Comparison of ENCODE assay signal across 8 cellular contexts in genomic region chr14:20343855-20344205, GRCh38. TPM values are rescaled to one million over a fixed set of nuclear protein-coding genes. Genes with fewer than 3 reads are reported as not detected.
DNase-seq lines count a peak whose midpoint lies in the region; ATAC-seq and TF ChIP-seq lines count a peak whose summit lies in the region.

No MANE protein-coding gene starts in this region.

- peak overlapping the region; percentile 84 to 87 for H3K4me3 Mint-ChIP-seq in activated T-cell treated with anti-CD3 and anti-CD28 coated beads, Interleukin-2, amount 50 U/mL, for 72 hours
- peak overlapping the region; percentile 97 for H3K4me3 Mint-ChIP-seq in T-helper 17 cell

- no peaks in the 10 kb centered on the region for H3K27me3 Mint-ChIP-seq in activated T-cell treated with anti-CD3 and anti-CD28 coated beads, Interleukin-2, amount 50 U/mL, for 72 hours (ENCODE audit: low read depth)
- H3K27me3 Mint-ChIP-seq in T-helper 17 cell = no peaks in the 10 kb centered on the region

- H3K9me3 ChIP-seq in T-helper 17 cell (ENCODE audit: control insufficient read depth, low read length, poor library complexity, severe bottlenecking) = no peaks in the 10 kb centered on the region

- peaks cover 21% of the 10 kb centered on the region for H3K4me1 Mint-ChIP-seq in activated T-cell treated with anti-CD3 and anti-CD28 coated beads, Interleukin-2, amount 50 U/mL, for 72 hours (ENCODE audit: low read depth)
- H3K4me1 Mint-ChIP-seq in T-helper 17 cell = peaks cover 18% of the 10 kb centered on the region

- DNase-seq in activated T-cell treated with anti-CD3 and anti-CD28 coated beads, Interleukin-2, amount 50 U/mL, for 72 hours = no peak
- DNase-seq in activated T-cell treated with anti-CD3 and anti-CD28 coated beads for 4 hours = no peak
- DNase-seq in T-helper 17 cell = no peak
- peak; percentile 40 for DNase-seq in fibroblast of pulmonary artery (ENCODE audit: low read depth)
- DNase-seq in renal cortical epithelial cell (ENCODE audit: low read depth) = peak; percentile 34
- DNase-seq in COLO829 (ENCODE audit: low spot score) = no peak
- DNase-seq in NCI-H128 (lab: John Stamatoyannopoulos, UW; ENCODE audit: unreplicated experiment) = no peak

- no peak for ATAC-seq in activated T-cell treated with anti-CD3 and anti-CD28 coated beads, Interleukin-2, amount 50 U/mL, for 72 hours (replicated peaks in 1 of 2)
- no peak for ATAC-seq in T-helper 17 cell
- no peak for ATAC-seq in activated CD4-positive, CD25-positive, alpha-beta regulatory T cell treated with anti-CD3 and anti-CD28 coated beads, Interleukin-2, amount 50 U/mL, for 24 hours

- no peak for TF ChIP-seq CTCF in fibroblast of pulmonary artery (IDR thresholded peaks at IDR 0.05; ENCODE audit: low read length, missing control alignments)

- H3K9me3 Mint-ChIP-seq in activated T-cell treated with anti-CD3 and anti-CD28 coated beads, Interleukin-2, amount 50 U/mL, for 72 hours = no peaks in the 10 kb centered on the region

- H3K36me3 Mint-ChIP-seq in activated T-cell treated with anti-CD3 and anti-CD28 coated beads, Interleukin-2, amount 50 U/mL, for 72 hours (ENCODE audit: insufficient read depth in 2 of 2) = peaks cover 4 to 18% of the 10 kb centered on the region in 2 donors
- H3K36me3 Mint-ChIP-seq in T-helper 17 cell (ENCODE audit: low read depth) = peaks cover 4% of the 10 kb centered on the region

- peak overlapping the region; percentile 92 for H3K4me3 ChIP-seq in fibroblast of pulmonary artery (replicated peaks; ENCODE audit: low read depth, low read length)

- peak overlapping the region; percentile 88 for H3K27ac Mint-ChIP-seq in activated T-cell treated with anti-CD3 and anti-CD28 coated beads, Interleukin-2, amount 50 U/mL, for 72 hours
- peak overlapping the region; percentile 95 for H3K27ac Mint-ChIP-seq in T-helper 17 cell

RNA-seq across cellular contexts. Expression of gene PARP2, which starts 0.4 kb away (rescaled TPM):
- total RNA-seq in activated T-cell treated with anti-CD3 and anti-CD28 coated beads, Interleukin-2, amount 50 U/mL, for 72 hours = 10 to 100 TPM; 31.1 to 39.5 TPM
- 10 to 100 TPM; 18.1 to 22.3 TPM for total RNA-seq in T-helper 17 cell
- 4.2 and 12.6 TPM in 2 replicates for total RNA-seq in renal cortical epithelial cell

RNA-seq across cellular contexts. Expression of gene CCNB1IP1, which starts 10.8 kb away (rescaled TPM):
- total RNA-seq in activated T-cell treated with anti-CD3 and anti-CD28 coated beads, Interleukin-2, amount 50 U/mL, for 72 hours = 10 to 100 TPM; 73.4 to 89.9 TPM
- 10 to 100 TPM; 20.2 to 26.3 TPM for total RNA-seq in T-helper 17 cell
- total RNA-seq in renal cortical epithelial cell = 40.1 and 60.3 TPM in 2 replicates

RNA-seq across cellular contexts. Expression of gene TTC5, which starts 38.1 kb away (rescaled TPM):
- total RNA-seq in activated T-cell treated with anti-CD3 and anti-CD28 coated beads, Interleukin-2, amount 50 U/mL, for 72 hours = 10 to 100 TPM; 15.5 to 16.7 TPM
- 10 to 100 TPM; 16.5 TPM for total RNA-seq in T-helper 17 cell
- total RNA-seq in renal cortical epithelial cell = 13.2 and 26.4 TPM in 2 replicates

Comparison
In these comparisons a context has a peak if more than half of its experiments do, and no peak if none do; other contexts are left out.
1. DNase-seq: peak in fibroblast of pulmonary artery (single experiment) and renal cortical epithelial cell (single experiment); none in activated T-cell treated with anti-CD3 and anti-CD28 coated beads, Interleukin-2, amount 50 U/mL, for 72 hours (0 of 2), activated T-cell treated with anti-CD3 and anti-CD28 coated beads for 4 hours (single experiment), T-helper 17 cell (0 of 3), COLO829 (single experiment) and NCI-H128 (single experiment).